Comparison of ENCODE assay signal across 1 cellular context in the genomic region with DNA sequence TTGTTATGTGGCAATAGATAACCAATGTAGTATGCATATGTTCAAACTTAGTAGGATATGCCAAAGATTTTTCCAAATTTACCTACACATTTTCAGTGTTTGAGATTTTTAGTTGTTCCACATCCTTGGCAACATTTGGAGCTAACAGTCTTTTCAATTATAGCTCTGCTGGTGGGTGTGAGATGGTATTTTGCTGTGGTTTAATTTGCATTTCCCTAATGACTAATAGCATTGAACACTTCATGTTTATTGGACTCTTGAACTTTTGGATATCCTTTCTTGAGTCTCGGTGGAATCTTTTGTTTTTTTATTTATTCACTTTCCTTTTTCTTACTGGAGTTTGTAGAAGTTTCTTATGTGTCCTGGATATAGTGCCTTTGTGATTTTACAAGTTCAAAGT.
A peak's percentile ranks its signal among the peaks of the same experiment; 100 is the strongest.
TF ChIP-seq lines count a peak whose summit lies in the region.

No MANE protein-coding gene starts in this region.

TF ChIP-seq in GM12878, 131 proteins besides CTCF, POLR2A, EP300 and RAD21:
- TF ChIP-seq IKZF2 (IDR thresholded peaks at IDR 0.05) (peak; percentile 35 to 64; a peak in 3 of 4 replicates), HCFC1 (IDR thresholded peaks at IDR 0.05; ENCODE audit: low read length) (no peak), RUNX3 (IDR thresholded peaks at IDR 0.05; ENCODE audit: low read length) (peak; percentile 50), MEF2B (IDR thresholded peaks at IDR 0.05; ENCODE audit: partially characterized antibody, poor library complexity, severe bottlenecking) (peak; percentile 23), CBFB (IDR thresholded peaks at IDR 0.05; ENCODE audit: low read depth) (no peak), MTA2 (IDR thresholded peaks at IDR 0.05; ENCODE audit: low read depth) (peak; percentile 67), POU2F2 (IDR thresholded peaks at IDR 0.05; ENCODE audit: borderline replicate concordance, low read depth, low read length) (peak; percentile 83), IKZF1 (conservative IDR thresholded peaks at IDR 0.05) (no peak; the same call in 1 of the 2 replicates), GATAD2B (conservative IDR thresholded peaks at IDR 0.05; ENCODE audit: low read depth) (no peak), NBN (IDR thresholded peaks at IDR 0.05) (no peak)
- TF ChIP-seq, protein P1, sequence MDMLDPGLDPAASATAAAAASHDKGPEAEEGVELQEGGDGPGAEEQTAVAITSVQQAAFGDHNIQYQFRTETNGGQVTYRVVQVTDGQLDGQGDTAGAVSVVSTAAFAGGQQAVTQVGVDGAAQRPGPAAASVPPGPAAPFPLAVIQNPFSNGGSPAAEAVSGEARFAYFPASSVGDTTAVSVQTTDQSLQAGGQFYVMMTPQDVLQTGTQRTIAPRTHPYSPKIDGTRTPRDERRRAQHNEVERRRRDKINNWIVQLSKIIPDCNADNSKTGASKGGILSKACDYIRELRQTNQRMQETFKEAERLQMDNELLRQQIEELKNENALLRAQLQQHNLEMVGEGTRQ (IDR thresholded peaks at IDR 0.05; ENCODE audit: borderline replicate concordance, low read depth, low read length) = no peak
- TF ChIP-seq, protein P2, sequence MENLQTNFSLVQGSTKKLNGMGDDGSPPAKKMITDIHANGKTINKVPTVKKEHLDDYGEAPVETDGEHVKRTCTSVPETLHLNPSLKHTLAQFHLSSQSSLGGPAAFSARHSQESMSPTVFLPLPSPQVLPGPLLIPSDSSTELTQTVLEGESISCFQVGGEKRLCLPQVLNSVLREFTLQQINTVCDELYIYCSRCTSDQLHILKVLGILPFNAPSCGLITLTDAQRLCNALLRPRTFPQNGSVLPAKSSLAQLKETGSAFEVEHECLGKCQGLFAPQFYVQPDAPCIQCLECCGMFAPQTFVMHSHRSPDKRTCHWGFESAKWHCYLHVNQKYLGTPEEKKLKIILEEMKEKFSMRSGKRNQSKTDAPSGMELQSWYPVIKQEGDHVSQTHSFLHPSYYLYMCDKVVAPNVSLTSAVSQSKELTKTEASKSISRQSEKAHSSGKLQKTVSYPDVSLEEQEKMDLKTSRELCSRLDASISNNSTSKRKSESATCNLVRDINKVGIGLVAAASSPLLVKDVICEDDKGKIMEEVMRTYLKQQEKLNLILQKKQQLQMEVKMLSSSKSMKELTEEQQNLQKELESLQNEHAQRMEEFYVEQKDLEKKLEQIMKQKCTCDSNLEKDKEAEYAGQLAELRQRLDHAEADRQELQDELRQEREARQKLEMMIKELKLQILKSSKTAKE (IDR thresholded peaks at IDR 0.05; ENCODE audit: low read depth, poor library complexity, severe bottlenecking) = no peak
TF ChIP-seq in GM12878: peak in this region for 5.
